9 cellular contexts compared by ENCODE assay signal in genomic region chr19:1277061-1277460, GRCh38. TPM values are rescaled to one million over a fixed set of nuclear protein-coding genes. Genes with fewer than 3 reads are reported as not detected.
A peak's percentile ranks its signal among the peaks of the same experiment; 100 is the strongest.
DNase-seq lines count a peak whose midpoint lies in the region; ATAC-seq and TF ChIP-seq lines count a peak whose summit lies in the region.
"Had no signal": no experiment of that assay in that cellular context is flagged by ENCODE, and none has a peak within 500 bp of the region (broad histone marks: within the 10 kb centered on the region; RNA-seq: fewer than 3 reads in every experiment).

No MANE protein-coding gene starts in this region.

- H3K9ac ChIP-seq in mucosa of stomach (ENCODE audit: low read length), result peak overlapping the region; percentile 78
- H3K9ac ChIP-seq: parathyroid adenoma had no signal

- no peaks in the 10 kb centered on the region for H3K9me3 ChIP-seq in mucosa of stomach (ENCODE audit: control insufficient read depth, low read length)

- POLR2A ChIA-PET in activated CD8-positive, alpha-beta T cell treated with anti-CD3 and anti-CD28 coated beads for 36 hours (lab: Charles Lee), result interaction anchor here (1.2 kb wide), 1 partner anchor 33 kb away, joined by 5 read pairs; no protein-coding TSS in a partner anchor

- peaks cover 39% of the 10 kb centered on the region for H3K36me3 Mint-ChIP-seq in GM23338 (ENCODE audit: low read depth)
- peaks cover 54% of the 10 kb centered on the region for H3K36me3 Mint-ChIP-seq in activated CD8-positive, alpha-beta T cell treated with anti-CD3 and anti-CD28 coated beads for 36 hours (ENCODE audit: low read depth)

- no peaks in the 10 kb centered on the region; the same call in 2 of the 3 replicates for H3K9me3 Mint-ChIP-seq in GM23338
- no peaks in the 10 kb centered on the region for H3K9me3 Mint-ChIP-seq in activated CD8-positive, alpha-beta T cell treated with anti-CD3 and anti-CD28 coated beads for 36 hours

- H3K27ac Mint-ChIP-seq in GM23338, result no peak overlapping the region
- peak overlapping the region; percentile 98 for H3K27ac Mint-ChIP-seq in activated CD8-positive, alpha-beta T cell treated with anti-CD3 and anti-CD28 coated beads for 36 hours

- CTCF ChIA-PET in activated CD8-positive, alpha-beta T cell treated with anti-CD3 and anti-CD28 coated beads for 36 hours (lab: Charles Lee), result interaction anchor here (1.2 to 4.3 kb wide), 2 partner anchors 32 to 87 kb away, joined by 3 to 26 read pairs; no protein-coding TSS in a partner anchor

- H3K4me2 ChIP-seq in GM23338, result no peak overlapping the region

- H3K9me2 ChIP-seq in GM23338 (ENCODE audit: insufficient read depth), result no peaks in the 10 kb centered on the region

- peaks cover 15% of the 10 kb centered on the region for H3K36me3 ChIP-seq in GM23338 (ENCODE audit: insufficient read depth)
- peaks cover 31% of the 10 kb centered on the region for H3K36me3 ChIP-seq in mucosa of stomach (ENCODE audit: control insufficient read depth, insufficient read depth, low read length)

- H3K27ac ChIP-seq in 22Rv1 (peak overlapping the region; percentile 99), GM23338 (ENCODE audit: low read depth) (no peak overlapping the region)
- H3K27ac ChIP-seq: parathyroid adenoma had no signal

- H3K27me3 ChIP-seq in GM23338 (ENCODE audit: insufficient read depth) (no peaks in the 10 kb centered on the region), mucosa of stomach (ENCODE audit: control insufficient read depth, insufficient read depth, low read length) (no peaks in the 10 kb centered on the region)

- intact Hi-C loops in activated CD8-positive, alpha-beta T cell treated with anti-CD3 and anti-CD28 coated beads for 36 hours (cut with micrococcal nuclease), result loop anchor here (10.0 kb wide), 1 partner anchor 88 kb away; no protein-coding TSS in a partner anchor

- H3K4me1 ChIP-seq in GM23338 (ENCODE audit: insufficient read depth) (peaks cover 15% of the 10 kb centered on the region), mucosa of stomach (ENCODE audit: control insufficient read depth, insufficient read depth, low read length) (peaks cover 53% of the 10 kb centered on the region)

- ATAC-seq in GM23338 (no peak), HG02610 (IDR thresholded peaks at IDR 0.05; ENCODE audit: unreplicated experiment) (no peak), HG02678 (IDR thresholded peaks at IDR 0.05; ENCODE audit: unreplicated experiment) (no peak)
- no peak for ATAC-seq in activated CD8-positive, alpha-beta T cell treated with anti-CD3 and anti-CD28 coated beads for 36 hours

- TF ChIP-seq CTCF in 22Rv1 (IDR thresholded peaks at IDR 0.05) (no peak), GM23338 (conservative IDR thresholded peaks at IDR 0.05; ENCODE audit: low read depth in 2 of 2) (no peak)
- no peak for TF ChIP-seq CTCF in activated CD8-positive, alpha-beta T cell treated with anti-CD3 and anti-CD28 coated beads for 36 hours (IDR thresholded peaks at IDR 0.05)

- DNase-seq in GM23338 (ENCODE audit: low spot score), result no peak
- no peak for DNase-seq in activated CD8-positive, alpha-beta T cell treated with anti-CD3 and anti-CD28 coated beads for 36 hours
- DNase-seq in NCI-H146 treated with DMSO at 0.1 percent for 48 hours (lab: John Stamatoyannopoulos, UW; ENCODE audit: unreplicated experiment), result no peak
- DNase-seq in UCSD-AML1 (lab: John Stamatoyannopoulos, UW; ENCODE audit: unreplicated experiment), result no peak

- peak overlapping the region; percentile 77 for H3K4me3 Mint-ChIP-seq in GM23338
- H3K4me3 Mint-ChIP-seq in activated CD8-positive, alpha-beta T cell treated with anti-CD3 and anti-CD28 coated beads for 36 hours, result peak overlapping the region; percentile 88

- H3K4me3 ChIP-seq in GM23338, result no peak overlapping the region
- no peak overlapping the region for H3K4me3 ChIP-seq in mucosa of stomach (ENCODE audit: low read length)

- peaks cover 15% of the 10 kb centered on the region for H4K20me1 ChIP-seq in GM23338 (replicated peaks; ENCODE audit: insufficient read depth)

- peaks cover 46% of the 10 kb centered on the region for H3F3A ChIP-seq in GM23338 (replicated peaks; ENCODE audit: low read depth)

- H2AFZ ChIP-seq in GM23338, result no peak overlapping the region
- H2AFZ ChIP-seq: parathyroid adenoma had no signal

- H3K4me1 Mint-ChIP-seq in GM23338, result peaks cover 34% of the 10 kb centered on the region
- H3K4me1 Mint-ChIP-seq in activated CD8-positive, alpha-beta T cell treated with anti-CD3 and anti-CD28 coated beads for 36 hours (ENCODE audit: low read depth), result peaks cover 34% of the 10 kb centered on the region

- H3K27me3 Mint-ChIP-seq in GM23338 (ENCODE audit: insufficient read depth, low read depth, poor library complexity), result peaks cover 33% of the 10 kb centered on the region
- no peaks in the 10 kb centered on the region for H3K27me3 Mint-ChIP-seq in activated CD8-positive, alpha-beta T cell treated with anti-CD3 and anti-CD28 coated beads for 36 hours

- peaks cover 26% of the 10 kb centered on the region for H3K79me2 ChIP-seq in GM23338 (replicated peaks; ENCODE audit: insufficient read depth)

TF ChIP-seq in GM23338, 12 proteins besides CTCF, POLR2A, EP300 and RAD21:
- TF ChIP-seq NANOG (IDR thresholded peaks at IDR 0.05; ENCODE audit: borderline replicate concordance) (no peak), REST (IDR thresholded peaks at IDR 0.05; ENCODE audit: unreplicated experiment) (no peak), JUNB (IDR thresholded peaks at IDR 0.05; ENCODE audit: unreplicated experiment) (no peak), ZNF331 (CRISPR knock-in tag; IDR thresholded peaks at IDR 0.05; ENCODE audit: low read depth) (no peak), EZH2 (IDR thresholded peaks at IDR 0.05; ENCODE audit: low read depth, unreplicated experiment) (no peak), ZNF114 (CRISPR knock-in tag; IDR thresholded peaks at IDR 0.05) (no peak), CREB1 (CRISPR knock-in tag; IDR thresholded peaks at IDR 0.05; ENCODE audit: low read depth) (no peak), ETS1 (IDR thresholded peaks at IDR 0.05) (no peak), STAT1 (IDR thresholded peaks at IDR 0.05; ENCODE audit: unreplicated experiment) (no peak), POLR2AphosphoS5 (IDR thresholded peaks at IDR 0.05; ENCODE audit: low read depth) (no peak), EZH2phosphoT487 (IDR thresholded peaks at IDR 0.05; ENCODE audit: unreplicated experiment) (no peak)
TF ChIP-seq in GM23338: peak in this region for 0.

RNA-seq across cellular contexts. Expression of gene FAM174C, which starts 1.7 kb away (rescaled TPM):
- 39.2 and 60.4 TPM in 2 replicates for total RNA-seq in GM23338 (2014; rRNA removed; shearing (Covaris generic))
- polyA plus RNA-seq in GM23338 (2016; fragmentation: Nextera tagmentation; extraction: Ambion mirVana), result 62.3 and 68.0 TPM in 2 replicates
- 10 to 100 TPM; 77.0 to 88.0 TPM for total RNA-seq in activated CD8-positive, alpha-beta T cell treated with anti-CD3 and anti-CD28 coated beads for 36 hours

RNA-seq across cellular contexts. Expression of gene CIRBP, which starts 7.9 kb away (rescaled TPM):
- total RNA-seq in GM23338 (2014; rRNA removed; shearing (Covaris generic)), result 152 and 202 TPM in 2 replicates
- polyA plus RNA-seq in GM23338 (2016; fragmentation: Nextera tagmentation; extraction: Ambion mirVana), result 153 and 160 TPM in 2 replicates
- 100 to 1,000 TPM; 161 to 180 TPM for total RNA-seq in activated CD8-positive, alpha-beta T cell treated with anti-CD3 and anti-CD28 coated beads for 36 hours

RNA-seq across cellular contexts. Expression of gene EFNA2, which starts 8.6 kb away (rescaled TPM):
- total RNA-seq in GM23338 (2014; rRNA removed; shearing (Covaris generic)), result 8.2 and 10.3 TPM in 2 replicates
- polyA plus RNA-seq in GM23338 (2016; fragmentation: Nextera tagmentation; extraction: Ambion mirVana), result 2.7 and 4.8 TPM in 2 replicates
- total RNA-seq in activated CD8-positive, alpha-beta T cell treated with anti-CD3 and anti-CD28 coated beads for 36 hours, result not detected

RNA-seq across cellular contexts. Expression of gene MIDN, which starts 28.7 kb away (rescaled TPM):
- total RNA-seq in GM23338 (2014; rRNA removed; shearing (Covaris generic)), result 84.5 and 113 TPM in 2 replicates
- polyA plus RNA-seq in GM23338 (2016; fragmentation: Nextera tagmentation; extraction: Ambion mirVana), result 28.6 and 33.3 TPM in 2 replicates
- total RNA-seq in activated CD8-positive, alpha-beta T cell treated with anti-CD3 and anti-CD28 coated beads for 36 hours, result 10 to 100 TPM; 41.1 to 43.9 TPM

RNA-seq across cellular contexts. Expression of gene ATP5F1D, which starts 35.5 kb away (rescaled TPM):
- total RNA-seq in GM23338 (2014; rRNA removed; shearing (Covaris generic)), result 78.7 and 139 TPM in 2 replicates
- polyA plus RNA-seq in GM23338 (2016; fragmentation: Nextera tagmentation; extraction: Ambion mirVana), result 396 and 420 TPM in 2 replicates
- total RNA-seq in activated CD8-positive, alpha-beta T cell treated with anti-CD3 and anti-CD28 coated beads for 36 hours, result 100 to 1,000 TPM; 186 to 199 TPM
